Comparison of ENCODE assay signal across 8 cellular contexts in genomic region chr17:8225813-8226535, GRCh38. TPM values are rescaled to one million over a fixed set of nuclear protein-coding genes. Genes with fewer than 3 reads are reported as not detected.
DNase-seq lines count a peak whose midpoint lies in the region; ATAC-seq, FAIRE-seq and TF ChIP-seq lines count a peak whose summit lies in the region.

No MANE protein-coding gene starts in this region.

- no peaks in the 10 kb centered on the region for H3K4me1 ChIP-seq in SJCRH30
- H3K4me1 ChIP-seq in skeletal muscle tissue (ENCODE audit: control insufficient read depth in 3 of 3, insufficient read depth in 3 of 3, low read length in 3 of 3) = peaks cover 20 to 31% (median 24%) of the 10 kb centered on the region in 3 donors

- DNase-seq in NCI-H2171 treated with DMSO at 0.1 percent for 48 hours (lab: John Stamatoyannopoulos, UW) (peak; percentile 12), NCI-H2171 (lab: John Stamatoyannopoulos, UW) (no peak), SJCRH30 (peak; percentile 70 to 76), hippocampal formation (lab: John Stamatoyannopoulos, UW) (peak; percentile 56 to 60), GM19240 (ENCODE audit: insufficient read length, low spot score) (no peak), D721Med (ENCODE audit: insufficient read length, low spot score) (no peak)
- no peak for DNase-seq in activated naive CD8-positive, alpha-beta T cell treated with anti-CD3 and anti-CD28 coated beads, Interleukin-2, amount 10 ng/mL, durations not matched to agents 7 days and 5 days

- no peak for ATAC-seq in activated naive CD8-positive, alpha-beta T cell treated with anti-CD3 and anti-CD28 coated beads, Interleukin-2, amount 10 ng/mL, durations not matched to agents 7 days and 5 days (ENCODE audit: low read depth)

- TF ChIP-seq CTCF in D721Med (IDR thresholded peaks at IDR 0.05; ENCODE audit: insufficient read depth, missing control alignments) = no peak

- H3K9me3 ChIP-seq in SJCRH30 (replicated peaks) = no peaks in the 10 kb centered on the region
- H3K9me3 ChIP-seq in skeletal muscle tissue (ENCODE audit: control insufficient read depth in 3 of 3, low read length in 3 of 3) = no peaks in the 10 kb centered on the region

- H3K4me1 Mint-ChIP-seq in activated naive CD8-positive, alpha-beta T cell treated with anti-CD3 and anti-CD28 coated beads, Interleukin-2, amount 10 ng/mL, durations not matched to agents 7 days and 5 days = peaks cover 44% of the 10 kb centered on the region

- H3K4me3 ChIP-seq in SJCRH30 = peak overlapping the region; percentile 51
- H3K4me3 ChIP-seq in skeletal muscle tissue (ENCODE audit: low read length in 3 of 3) = peak overlapping the region in 1 of 3 donors; percentile 65

- POLR2A ChIA-PET in activated naive CD8-positive, alpha-beta T cell treated with anti-CD3 and anti-CD28 coated beads, Interleukin-2, amount 10 ng/mL, durations not matched to agents 7 days and 5 days (lab: Charles Lee) = interaction anchor here (0.5 to 7.9 kb wide), 10 partner anchors 10 to 664 kb away, joined by 3 to 149 read pairs (median 4); partner anchors contain the start of genes BORCS6, CTC1, PFAS and RANGRF

- H3K36me3 ChIP-seq in SJCRH30 = no peaks in the 10 kb centered on the region
- peaks cover 32 to 36% (median 35%) of the 10 kb centered on the region in 3 donors for H3K36me3 ChIP-seq in skeletal muscle tissue (ENCODE audit: control insufficient read depth in 3 of 3, insufficient read depth in 3 of 3, low read length in 3 of 3)

- H3K36me3 Mint-ChIP-seq in activated naive CD8-positive, alpha-beta T cell treated with anti-CD3 and anti-CD28 coated beads, Interleukin-2, amount 10 ng/mL, durations not matched to agents 7 days and 5 days = peaks cover 23% of the 10 kb centered on the region

- H3K27me3 Mint-ChIP-seq in activated naive CD8-positive, alpha-beta T cell treated with anti-CD3 and anti-CD28 coated beads, Interleukin-2, amount 10 ng/mL, durations not matched to agents 7 days and 5 days = peaks cover 2% of the 10 kb centered on the region

- FAIRE-seq in D721Med (lab: Jason Lieb, UNC) = no peak

- H3K27me3 ChIP-seq in SJCRH30 (no peaks in the 10 kb centered on the region), skeletal muscle tissue (ENCODE audit: control insufficient read depth in 3 of 3, insufficient read depth in 3 of 3, low read length in 3 of 3) (no peaks in the 10 kb centered on the region)

- no peak overlapping the region; the same call in 1 of the 2 replicates for H3K27ac ChIP-seq in SJCRH30
- H3K27ac ChIP-seq in skeletal muscle tissue (ENCODE audit: low read depth, low read length) = peak overlapping the region; percentile 54

- H3K9ac ChIP-seq in skeletal muscle tissue (ENCODE audit: low read depth in 1 of 3, low read length in 3 of 3) = no peak overlapping the region

- peak overlapping the region; percentile 39 for H3K4me3 Mint-ChIP-seq in activated naive CD8-positive, alpha-beta T cell treated with anti-CD3 and anti-CD28 coated beads, Interleukin-2, amount 10 ng/mL, durations not matched to agents 7 days and 5 days

- no peaks in the 10 kb centered on the region for H3K9me3 Mint-ChIP-seq in activated naive CD8-positive, alpha-beta T cell treated with anti-CD3 and anti-CD28 coated beads, Interleukin-2, amount 10 ng/mL, durations not matched to agents 7 days and 5 days

- H3K27ac Mint-ChIP-seq in activated naive CD8-positive, alpha-beta T cell treated with anti-CD3 and anti-CD28 coated beads, Interleukin-2, amount 10 ng/mL, durations not matched to agents 7 days and 5 days = peak overlapping the region; percentile 51

RNA-seq across cellular contexts. Expression of gene AURKB, which starts 15.6 kb away (rescaled TPM):
- 108 and 113 TPM in 2 replicates for total RNA-seq in SJCRH30 (2014; rRNA removed; shearing (Covaris generic))
- 100 to 1,000 TPM; 128 to 152 TPM for total RNA-seq in activated naive CD8-positive, alpha-beta T cell treated with anti-CD3 and anti-CD28 coated beads, Interleukin-2, amount 10 ng/mL, durations not matched to agents 7 days and 5 days
- total RNA-seq in skeletal muscle tissue = 5.7 TPM

RNA-seq across cellular contexts. Expression of gene CTC1, which starts 21.9 kb away (rescaled TPM):
- total RNA-seq in SJCRH30 (2014; rRNA removed; shearing (Covaris generic)) = 6.9 and 8.3 TPM in 2 replicates
- total RNA-seq in activated naive CD8-positive, alpha-beta T cell treated with anti-CD3 and anti-CD28 coated beads, Interleukin-2, amount 10 ng/mL, durations not matched to agents 7 days and 5 days = 100 to 1,000 TPM; 129 to 130 TPM
- 3.7 TPM for total RNA-seq in skeletal muscle tissue

RNA-seq across cellular contexts. Expression of gene PFAS, which starts 23.1 kb away (rescaled TPM):
- 55.8 and 64.6 TPM in 2 replicates for total RNA-seq in SJCRH30 (2014; rRNA removed; shearing (Covaris generic))
- 10 to 100 TPM; 47.2 to 56.8 TPM for total RNA-seq in activated naive CD8-positive, alpha-beta T cell treated with anti-CD3 and anti-CD28 coated beads, Interleukin-2, amount 10 ng/mL, durations not matched to agents 7 days and 5 days
- 16.7 TPM for total RNA-seq in skeletal muscle tissue

RNA-seq across cellular contexts. Expression of gene BORCS6, which starts 36.0 kb away (rescaled TPM):
- 1.9 and 2.2 TPM in 2 replicates for total RNA-seq in SJCRH30 (2014; rRNA removed; shearing (Covaris generic))
- 10 to 100 TPM; 15.7 to 16.5 TPM for total RNA-seq in activated naive CD8-positive, alpha-beta T cell treated with anti-CD3 and anti-CD28 coated beads, Interleukin-2, amount 10 ng/mL, durations not matched to agents 7 days and 5 days
- total RNA-seq in skeletal muscle tissue = 4.7 TPM

RNA-seq across cellular contexts. Expression of gene TMEM107, which starts 49.8 kb away (rescaled TPM):
- total RNA-seq in SJCRH30 (2014; rRNA removed; shearing (Covaris generic)) = 13.0 and 19.8 TPM in 2 replicates
- 10 to 100 TPM; 39.5 to 46.4 TPM for total RNA-seq in activated naive CD8-positive, alpha-beta T cell treated with anti-CD3 and anti-CD28 coated beads, Interleukin-2, amount 10 ng/mL, durations not matched to agents 7 days and 5 days
- 25.1 TPM for total RNA-seq in skeletal muscle tissue

Comparison
In these comparisons a context has a peak if more than half of its experiments do, and no peak if none do; other contexts are left out.
1. DNase-seq: peak in NCI-H2171 treated with DMSO at 0.1 percent for 48 hours (single experiment), SJCRH30 (2 of 2) and hippocampal formation (2 of 2); none in NCI-H2171 (single experiment), activated naive CD8-positive, alpha-beta T cell treated with anti-CD3 and anti-CD28 coated beads, Interleukin-2, amount 10 ng/mL, durations not matched to agents 7 days and 5 days (single experiment), GM19240 (single experiment) and D721Med (single experiment).
2. RNA of gene AURKB, which starts 15.6 kb away (total RNA-seq): 128 to 152 TPM in activated naive CD8-positive, alpha-beta T cell treated with anti-CD3 and anti-CD28 coated beads, Interleukin-2, amount 10 ng/mL, durations not matched to agents 7 days and 5 days and 108 to 113 TPM in SJCRH30; 5.7 TPM in skeletal muscle tissue (single experiment); every median in the first group is over 10 times any median in the second.
3. RNA of gene CTC1, which starts 21.9 kb away (total RNA-seq): 129 to 130 TPM in activated naive CD8-positive, alpha-beta T cell treated with anti-CD3 and anti-CD28 coated beads, Interleukin-2, amount 10 ng/mL, durations not matched to agents 7 days and 5 days; 6.9 to 8.3 TPM in SJCRH30 and 3.7 TPM in skeletal muscle tissue (single experiment); every median in the first group is over 10 times any median in the second.